In the genomic region with DNA sequence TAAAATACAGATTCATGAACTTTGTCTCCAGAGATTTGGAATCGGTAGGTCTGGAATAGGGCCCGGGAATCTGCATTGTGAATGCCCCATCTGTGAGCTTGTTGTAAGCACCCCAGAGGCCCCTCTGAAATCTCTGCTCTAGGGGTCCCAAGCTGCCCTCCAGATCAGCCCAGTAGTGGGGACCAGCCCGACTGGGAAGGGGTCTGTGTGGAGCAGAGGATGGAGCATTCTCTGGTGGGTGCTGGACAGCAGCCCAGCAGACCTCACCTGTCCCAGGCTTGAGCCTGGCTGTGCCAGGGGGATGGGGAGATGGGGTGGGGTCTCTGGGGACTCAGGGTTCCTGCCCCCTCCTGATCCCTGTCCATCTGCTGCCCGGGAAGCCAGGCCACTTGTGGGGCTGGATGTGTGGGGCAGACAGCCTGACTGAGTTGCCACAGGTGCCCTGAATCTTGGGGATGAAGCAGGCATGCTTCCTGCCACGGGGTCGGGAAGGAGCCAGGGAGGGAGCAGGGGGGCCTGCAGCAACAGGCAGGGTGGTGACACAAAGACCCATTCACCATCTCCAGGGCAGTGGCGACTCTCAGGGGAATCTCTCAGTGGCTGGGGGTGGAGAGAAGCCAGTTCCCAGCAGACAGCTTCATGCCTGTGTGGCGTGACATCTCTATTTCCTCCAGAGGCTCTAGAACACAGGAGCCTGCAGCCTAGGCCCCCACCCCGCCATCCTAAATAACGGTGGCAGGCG, we compare ENCODE assay signal across 18 cellular contexts.
A peak's percentile ranks its signal among the peaks of the same experiment; 100 is the strongest.
DNase-seq lines count a peak whose midpoint lies in the region; ATAC-seq and TF ChIP-seq lines count a peak whose summit lies in the region.
"Had no signal": no experiment of that assay in that cellular context is flagged by ENCODE, and none has a peak within 500 bp of the region (broad histone marks: within the 10 kb centered on the region; RNA-seq: fewer than 3 reads in every experiment).

No MANE protein-coding gene starts in this region.

- intact Hi-C loops in cardiac septum (cut with DNase I) (no loop called here), left ventricle myocardium superior (cut with micrococcal nuclease) (no loop called here)

- H3K9me3 Mint-ChIP-seq in chondrocyte (ENCODE audit: low read depth): no peaks in the 10 kb centered on the region

- H3K4me3 Mint-ChIP-seq in chondrocyte (ENCODE audit: unreplicated experiment): no peak overlapping the region

- peaks cover 22% of the 10 kb centered on the region for H3K27me3 Mint-ChIP-seq in chondrocyte (ENCODE audit: low read depth)

- ATAC-seq in left ventricle myocardium superior (no peak), HG03442 (IDR thresholded peaks at IDR 0.05; ENCODE audit: unreplicated experiment) (no peak)
- ATAC-seq: HCT116 had no signal

- TF ChIP-seq CTCF in chondrocyte (IDR thresholded peaks at IDR 0.05) (no peak), foreskin fibroblast (IDR thresholded peaks at IDR 0.05; ENCODE audit: low read depth, low read length) (no peak)

- no peaks in the 10 kb centered on the region for H3K4me1 Mint-ChIP-seq in chondrocyte (ENCODE audit: low read depth)

- no peak overlapping the region for H3K4me3 ChIP-seq in foreskin fibroblast (ENCODE audit: low read depth in 1 of 2, low read length in 2 of 2)
- H3K4me3 ChIP-seq: PC-9 had no signal

- no peaks in the 10 kb centered on the region for H3K36me3 Mint-ChIP-seq in chondrocyte (ENCODE audit: low read depth)

- DNase-seq in cardiac septum (ENCODE audit: low spot score) (peak; percentile 50), left ventricle myocardium superior (no peak), chondrocyte (ENCODE audit: low spot score) (peak; percentile 47), pons (ENCODE audit: low spot score) (peak; percentile 32), NCI-H2227 (lab: John Stamatoyannopoulos, UW; ENCODE audit: unreplicated experiment) (no peak), foreskin fibroblast (no peak), Kasumi-1 (lab: John Stamatoyannopoulos, UW) (no peak)
- DNase-seq: COR-L47, EL, KBM-7, NCI-H1048, NCI-H146, NCI-H2081, NCI-H510A treated with DMSO at 0.1 percent for 48 hours, NCI-H82, PC-9 had no signal

- H3K27ac Mint-ChIP-seq in chondrocyte (ENCODE audit: unreplicated experiment): no peak overlapping the region

Comparison
In these comparisons a context has a peak if more than half of its experiments do, and no peak if none do; other contexts are left out.
1. DNase-seq: peak in cardiac septum (single experiment), chondrocyte (single experiment) and pons (single experiment); none in left ventricle myocardium superior (single experiment), NCI-H2227 (single experiment), foreskin fibroblast (0 of 2) and Kasumi-1 (0 of 2).